30 cellular contexts compared by ENCODE assay signal in genomic region chr9:86801246-86801645, GRCh38.
DNase-seq lines count a peak whose midpoint lies in the region; ATAC-seq, FAIRE-seq and TF ChIP-seq lines count a peak whose summit lies in the region.
"Had no signal": no experiment of that assay in that cellular context is flagged by ENCODE, and none has a peak within 500 bp of the region (broad histone marks: within the 10 kb centered on the region; RNA-seq: fewer than 3 reads in every experiment).

No MANE protein-coding gene starts in this region.

- no peak overlapping the region for H2AFZ ChIP-seq in GM23338
- H2AFZ ChIP-seq: PC-9 had no signal

- H3K4me3 Mint-ChIP-seq in GM23338: no peak overlapping the region; the same call in 2 of the 3 replicates
- H3K4me3 Mint-ChIP-seq: activated T-helper 17 cell treated with anti-CD3 and anti-CD28 coated beads, Interleukin-2, amount 50 U/mL, for 72 hours; memory B cell; stimulated activated naive B cell treated with anti-CD40 and anti-IgM and Interleukin-4, amounts not matched to agents 10 μg/mL and 1 μg/mL and 100 μg/mL, for 72 hours; T-cell had no signal

- FAIRE-seq in pancreas (lab: Jason Lieb, UNC): no peak
- FAIRE-seq: GM19239, kidney, urothelium cell line had no signal

- intact Hi-C loops in pancreas (cut with DNase I): no loop called here

- H3K9me3 ChIP-seq in gastroesophageal sphincter (no peaks in the 10 kb centered on the region), pancreas (no peaks in the 10 kb centered on the region)
- H3K9me3 ChIP-seq: spleen, suprapubic skin had no signal

- peaks cover 10% of the 10 kb centered on the region for H3F3A ChIP-seq in GM23338 (replicated peaks; ENCODE audit: low read depth)

- H3K27ac ChIP-seq in GM23338 (ENCODE audit: low read depth) (no peak overlapping the region), gastroesophageal sphincter (peak overlapping the region in 2 of 4 donors; percentile 19 to 44), pancreas (no peak overlapping the region)
- H3K27ac ChIP-seq: C4-2B, PC-9, spleen, suprapubic skin had no signal

- TF ChIP-seq CTCF in GM23338 (conservative IDR thresholded peaks at IDR 0.05; ENCODE audit: low read depth in 2 of 2): no peak
- no peak for TF ChIP-seq CTCF in astrocyte of the spinal cord (IDR thresholded peaks at IDR 0.05; ENCODE audit: low read depth, low read length)
- no peak for TF ChIP-seq CTCF in gastroesophageal sphincter (IDR thresholded peaks at IDR 0.05)
- TF ChIP-seq CTCF in pancreas (IDR thresholded peaks at IDR 0.05): no peak

- H3K4me2 ChIP-seq in GM23338: peak overlapping the region; percentile 46
- H3K4me2 ChIP-seq: PC-9 had no signal

- DNase-seq in GM23338 (ENCODE audit: low spot score) (peak; percentile 50), astrocyte of the spinal cord (ENCODE audit: low read depth, low spot score) (peak; percentile 41), pancreas (peak in 4 of 6 donors; percentile 26 to 59 (median 48)), NCI-H510A (lab: John Stamatoyannopoulos, UW) (no peak), KG1 (lab: John Stamatoyannopoulos, UW) (no peak), H7 (no peak)
- DNase-seq: activated CD4-positive, alpha-beta T cell treated with anti-CD3 and anti-CD28 coated beads, Interleukin-2, amount 50 U/mL, for 48 hours; activated CD8-positive, alpha-beta memory T cell treated with anti-CD3 and anti-CD28 coated beads, Interleukin-2, amount 50 U/mL, for 4 hours; effector CD8-positive, alpha-beta T cell; erythroblast; glutamatergic neuron; kidney; MM.1S; NCI-H1436; NCI-H524; PC-9; spleen; stimulated activated CD4-positive, alpha-beta T cell treated with anti-CD3 and anti-CD28 coated beads, Interleukin-4, amount 100 ng/mL, for 24 hours; stimulated activated naive B cell treated with anti-CD40 and anti-IgM and Interleukin-4, amounts not matched to agents 10 μg/mL and 1 μg/mL and 100 μg/mL, for 72 hours; T-cell had no signal

- ATAC-seq in GM23338: peak; percentile 23; the same call in 1 of the 3 replicates
- ATAC-seq in gastroesophageal sphincter: peak; percentile 16
- peak; percentile 82 to 89 (median 88) for ATAC-seq in pancreas
- ATAC-seq in GM19467 (IDR thresholded peaks at IDR 0.05; ENCODE audit: unreplicated experiment): no peak
- ATAC-seq: activated naive CD4-positive, alpha-beta T cell treated with anti-CD3 and anti-CD28 coated beads, Interleukin-2, amount 50 U/mL, for 72 hours; activated T-helper 17 cell treated with anti-CD3 and anti-CD28 coated beads, Interleukin-2, amount 50 U/mL, for 72 hours; stimulated activated naive B cell treated with anti-CD40 and anti-IgM and Interleukin-4, amounts not matched to agents 10 μg/mL and 1 μg/mL and 100 μg/mL, for 72 hours; T-cell had no signal

- WGBS in gastroesophageal sphincter (ENCODE audit: low coverage in 1 of 2), 2 donors: 14 to 18% methylated on average over 5 of the region's 5 CpGs
- WGBS in pancreas, 2 donors: 12 to 23% methylated on average over 5 of the region's 5 CpGs

- TF ChIP-seq POLR2A in gastroesophageal sphincter (IDR thresholded peaks at IDR 0.05): no peak

- H4K20me1 ChIP-seq in GM23338 (replicated peaks; ENCODE audit: insufficient read depth): no peaks in the 10 kb centered on the region

- in situ Hi-C loops in astrocyte of the spinal cord (cut with HindIII; ENCODE audit: low sequenced_read_pairs): no loop called here

- peaks cover 1% of the 10 kb centered on the region for H3K27me3 Mint-ChIP-seq in GM23338 (ENCODE audit: insufficient read depth, low read depth, poor library complexity)

- H3K27me3 ChIP-seq in GM23338 (ENCODE audit: insufficient read depth) (no peaks in the 10 kb centered on the region), gastroesophageal sphincter (no peaks in the 10 kb centered on the region), pancreas (no peaks in the 10 kb centered on the region), H7 (ENCODE audit: control insufficient read depth, insufficient read depth, low read length) (no peaks in the 10 kb centered on the region)
- H3K27me3 ChIP-seq: spleen, suprapubic skin had no signal

- peaks cover 8% of the 10 kb centered on the region for H3K9me3 Mint-ChIP-seq in GM23338

- H3K4me1 ChIP-seq in GM23338 (ENCODE audit: insufficient read depth): peaks cover 18% of the 10 kb centered on the region
- peaks cover 0 to 24% (median 7%) of the 10 kb centered on the region in 3 donors for H3K4me1 ChIP-seq in gastroesophageal sphincter
- H3K4me1 ChIP-seq in pancreas: peaks cover 0 to 9% (median 0%) of the 10 kb centered on the region in 3 donors
- H3K4me1 ChIP-seq: spleen had no signal

- H3K36me3 Mint-ChIP-seq in GM23338 (ENCODE audit: low read depth): no peaks in the 10 kb centered on the region; the same call in 2 of the 3 replicates
- H3K36me3 Mint-ChIP-seq: activated naive CD4-positive, alpha-beta T cell treated with anti-CD3 and anti-CD28 coated beads, Interleukin-2, amount 50 U/mL, for 72 hours; brain; memory B cell; stimulated activated naive B cell treated with anti-CD40 and anti-IgM and Interleukin-4, amounts not matched to agents 10 μg/mL and 1 μg/mL and 100 μg/mL, for 72 hours; T-cell had no signal

- no peaks in the 10 kb centered on the region for H3K9me2 ChIP-seq in GM23338 (ENCODE audit: insufficient read depth)

- H3K27ac Mint-ChIP-seq in GM23338: no peak overlapping the region
- H3K27ac Mint-ChIP-seq: activated naive CD4-positive, alpha-beta T cell treated with anti-CD3 and anti-CD28 coated beads, Interleukin-2, amount 50 U/mL, for 72 hours; activated T-helper 17 cell treated with anti-CD3 and anti-CD28 coated beads, Interleukin-2, amount 50 U/mL, for 72 hours; memory B cell; stimulated activated naive B cell treated with anti-CD40 and anti-IgM and Interleukin-4, amounts not matched to agents 10 μg/mL and 1 μg/mL and 100 μg/mL, for 72 hours; T-cell had no signal

- no peak overlapping the region; the same call in 1 of the 2 replicates for H3K4me3 ChIP-seq in GM23338
- H3K4me3 ChIP-seq in astrocyte of the spinal cord (ENCODE audit: low read depth, low read length): no peak overlapping the region
- H3K4me3 ChIP-seq in gastroesophageal sphincter: no peak overlapping the region
- H3K4me3 ChIP-seq in pancreas: no peak overlapping the region
- H3K4me3 ChIP-seq in H7 (ENCODE audit: insufficient read depth, low read depth, low read length): no peak overlapping the region
- H3K4me3 ChIP-seq: PC-9, spleen, suprapubic skin had no signal

- H3K36me3 ChIP-seq in GM23338 (ENCODE audit: insufficient read depth): no peaks in the 10 kb centered on the region
- H3K36me3 ChIP-seq in gastroesophageal sphincter: no peaks in the 10 kb centered on the region
- H3K36me3 ChIP-seq in pancreas: no peaks in the 10 kb centered on the region
- no peaks in the 10 kb centered on the region for H3K36me3 ChIP-seq in H7 (replicated peaks; ENCODE audit: control insufficient read depth, insufficient read depth, low read length)
- H3K36me3 ChIP-seq: spleen, suprapubic skin had no signal

- TF ChIP-seq EP300 in gastroesophageal sphincter (IDR thresholded peaks at IDR 0.05): no peak

- no peaks in the 10 kb centered on the region for H3K79me2 ChIP-seq in GM23338 (replicated peaks; ENCODE audit: insufficient read depth)

- peaks cover 16% of the 10 kb centered on the region for H3K4me1 Mint-ChIP-seq in GM23338
- H3K4me1 Mint-ChIP-seq: activated T-helper 17 cell treated with anti-CD3 and anti-CD28 coated beads, Interleukin-2, amount 50 U/mL, for 72 hours; memory B cell; stimulated activated naive B cell treated with anti-CD40 and anti-IgM and Interleukin-4, amounts not matched to agents 10 μg/mL and 1 μg/mL and 100 μg/mL, for 72 hours; T-cell had no signal

TF ChIP-seq in GM23338, 12 proteins besides CTCF, POLR2A, EP300 and RAD21 (continues in another document):
- TF ChIP-seq POLR2AphosphoS5 (IDR thresholded peaks at IDR 0.05; ENCODE audit: low read depth): no peak
- no peak for TF ChIP-seq CREB1 (CRISPR knock-in tag; IDR thresholded peaks at IDR 0.05; ENCODE audit: low read depth)
- TF ChIP-seq JUNB (IDR thresholded peaks at IDR 0.05; ENCODE audit: unreplicated experiment): no peak
- TF ChIP-seq REST (IDR thresholded peaks at IDR 0.05; ENCODE audit: unreplicated experiment): no peak
- no peak for TF ChIP-seq EZH2 (IDR thresholded peaks at IDR 0.05; ENCODE audit: low read depth, unreplicated experiment)

Comparison
In these comparisons a context has a peak if more than half of its experiments do, and no peak if none do; other contexts are left out.
1. DNase-seq: peak in GM23338 (single experiment), astrocyte of the spinal cord (single experiment) and pancreas (4 of 6); none in NCI-H510A (single experiment), KG1 (single experiment) and H7 (single experiment).